ENCODE assay signal across 1 cellular context in the genomic region with DNA sequence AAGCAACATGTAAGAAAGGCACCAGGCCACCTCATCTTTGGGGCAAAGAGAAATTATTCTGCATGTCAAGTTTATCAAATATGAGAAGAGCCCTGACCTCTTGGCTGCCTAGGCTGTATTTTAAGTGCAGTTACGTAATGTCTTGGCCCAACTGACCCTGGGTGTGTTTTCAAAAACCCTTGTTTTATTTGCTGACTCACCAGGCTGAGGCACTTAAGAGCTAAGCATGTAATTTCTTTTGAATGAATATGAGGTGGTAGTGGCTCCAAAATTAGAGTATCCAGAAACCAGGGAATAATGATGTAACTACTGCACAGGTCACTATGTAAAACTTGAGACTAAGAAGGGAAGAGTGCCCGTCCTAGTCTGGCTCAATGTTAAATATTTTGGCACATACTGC.
TF ChIP-seq lines count a peak whose summit lies in the region.

No MANE protein-coding gene starts in this region.

TF ChIP-seq in K562, 482 proteins besides CTCF, POLR2A, EP300 and RAD21 (continued from another document):
- TF ChIP-seq SMARCC2 (IDR thresholded peaks at IDR 0.05; ENCODE audit: low read depth) = peak; percentile 40; the same call in 1 of the 2 replicates
- no peak for TF ChIP-seq SIN3A (IDR thresholded peaks at IDR 0.05; ENCODE audit: borderline replicate concordance in 2 of 2, control insufficient read depth in 1 of 2, low read depth in 2 of 2, low read length in 2 of 2)
- no peak for TF ChIP-seq HNRNPLL (IDR thresholded peaks at IDR 0.05; ENCODE audit: low read depth, low read length, poor library complexity, severe bottlenecking)
- no peak for TF ChIP-seq NFYB (IDR thresholded peaks at IDR 0.05; ENCODE audit: extremely low read depth, insufficient read length)
- no peak for TF ChIP-seq CUX1 (CRISPR knock-in tag; IDR thresholded peaks at IDR 0.05)
- 0 out of 4 replicates have a peak, but pooled peaks of 1 of the 2 experiments have one; percentile 28 for TF ChIP-seq TBL1XR1 (IDR thresholded peaks at IDR 0.05; ENCODE audit: low read length in 2 of 2)
- TF ChIP-seq C11orf30 (IDR thresholded peaks at IDR 0.05; ENCODE audit: low read depth) = peak; percentile 96
- no peak for TF ChIP-seq E4F1 (CRISPR knock-in tag; IDR thresholded peaks at IDR 0.05; ENCODE audit: borderline replicate concordance)
- TF ChIP-seq SMARCE1 (IDR thresholded peaks at IDR 0.05) = 0 out of 2 replicates have a peak, but pooled peaks have one; percentile 22
- TF ChIP-seq NBN (IDR thresholded peaks at IDR 0.05; ENCODE audit: low read depth) = no peak
- TF ChIP-seq PPARD (CRISPR knock-in tag; IDR thresholded peaks at IDR 0.05) = no peak
- TF ChIP-seq CEBPG (CRISPR knock-in tag; IDR thresholded peaks at IDR 0.05) = peak; percentile 32; the same call in 1 of the 2 replicates
- TF ChIP-seq CEBPG (tag; conservative IDR thresholded peaks at IDR 0.05 in 1 of 2, IDR thresholded peaks at IDR 0.05 in 1 of 2) = peak; percentile 86 to 88
